1 cellular context compared by ENCODE assay signal in the genomic region with DNA sequence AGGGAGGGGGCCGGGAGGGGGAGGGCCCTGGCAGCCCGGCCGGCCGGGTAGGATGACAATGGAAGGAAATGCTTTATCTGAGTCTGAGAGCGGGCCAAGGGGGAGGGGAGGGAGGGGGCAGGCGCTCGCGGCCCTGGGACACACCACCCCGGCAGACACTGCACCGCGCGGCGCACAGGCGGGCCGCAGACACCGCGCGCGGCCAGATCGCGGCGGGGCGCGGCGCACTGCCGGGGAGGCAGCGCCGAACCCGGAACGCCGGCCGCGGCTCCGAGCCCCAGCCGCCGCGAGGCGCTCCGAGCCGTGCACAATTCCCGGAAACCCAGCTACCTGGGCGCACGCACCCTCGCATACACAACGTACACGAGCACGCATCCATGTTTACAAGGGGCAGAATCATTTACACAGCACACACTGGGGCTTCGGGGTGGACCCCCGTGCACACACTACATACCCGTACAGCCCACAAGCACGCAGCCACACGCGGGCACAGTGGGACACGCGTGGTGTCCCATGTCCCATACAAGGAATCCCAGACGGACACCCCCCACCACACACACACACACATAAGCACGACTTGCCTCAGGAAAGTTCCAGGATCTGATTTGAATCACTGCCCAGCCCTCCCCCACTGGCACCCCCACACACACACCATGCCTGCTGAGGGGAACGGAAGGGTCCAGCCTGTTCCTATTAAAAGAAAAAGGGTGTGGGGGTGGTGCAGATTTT.
TF ChIP-seq lines count a peak whose summit lies in the region.

Gene HDAC7 (minus strand): TSS at position 2 of the 729 bp plus-strand sequence. CDS start 118 bp downstream, outside the sequence.

TF ChIP-seq in K562, 482 proteins besides CTCF, POLR2A, EP300 and RAD21 (continued from another document and continues in another):
- no peak for TF ChIP-seq POU5F1 (IDR thresholded peaks at IDR 0.05; ENCODE audit: borderline replicate concordance, low read depth, low read length, partially characterized antibody)
- no peak for TF ChIP-seq THRAP3 (IDR thresholded peaks at IDR 0.05; ENCODE audit: borderline replicate concordance)
- no peak for TF ChIP-seq TSC22D4 (tag; IDR thresholded peaks at IDR 0.05)
- TF ChIP-seq MCM5 (IDR thresholded peaks at IDR 0.05; ENCODE audit: low read depth) = no peak
- TF ChIP-seq TARDBP (IDR thresholded peaks at IDR 0.05) = peak; percentile 43; the same call in 1 of the 2 replicates
- no peak for TF ChIP-seq ZBTB8A (IDR thresholded peaks at IDR 0.05; ENCODE audit: partially characterized antibody)
- no peak for TF ChIP-seq ZNF354B (CRISPR knock-in tag; IDR thresholded peaks at IDR 0.05)
- TF ChIP-seq ETS2 (tag; IDR thresholded peaks at IDR 0.05; ENCODE audit: borderline replicate concordance, poor library complexity, severe bottlenecking) = no peak
- peak in 1 of 2 experiments; percentile 20; a peak in 1 of 4 replicates for TF ChIP-seq TBL1XR1 (IDR thresholded peaks at IDR 0.05; ENCODE audit: low read length in 2 of 2)
- TF ChIP-seq, protein P1, sequence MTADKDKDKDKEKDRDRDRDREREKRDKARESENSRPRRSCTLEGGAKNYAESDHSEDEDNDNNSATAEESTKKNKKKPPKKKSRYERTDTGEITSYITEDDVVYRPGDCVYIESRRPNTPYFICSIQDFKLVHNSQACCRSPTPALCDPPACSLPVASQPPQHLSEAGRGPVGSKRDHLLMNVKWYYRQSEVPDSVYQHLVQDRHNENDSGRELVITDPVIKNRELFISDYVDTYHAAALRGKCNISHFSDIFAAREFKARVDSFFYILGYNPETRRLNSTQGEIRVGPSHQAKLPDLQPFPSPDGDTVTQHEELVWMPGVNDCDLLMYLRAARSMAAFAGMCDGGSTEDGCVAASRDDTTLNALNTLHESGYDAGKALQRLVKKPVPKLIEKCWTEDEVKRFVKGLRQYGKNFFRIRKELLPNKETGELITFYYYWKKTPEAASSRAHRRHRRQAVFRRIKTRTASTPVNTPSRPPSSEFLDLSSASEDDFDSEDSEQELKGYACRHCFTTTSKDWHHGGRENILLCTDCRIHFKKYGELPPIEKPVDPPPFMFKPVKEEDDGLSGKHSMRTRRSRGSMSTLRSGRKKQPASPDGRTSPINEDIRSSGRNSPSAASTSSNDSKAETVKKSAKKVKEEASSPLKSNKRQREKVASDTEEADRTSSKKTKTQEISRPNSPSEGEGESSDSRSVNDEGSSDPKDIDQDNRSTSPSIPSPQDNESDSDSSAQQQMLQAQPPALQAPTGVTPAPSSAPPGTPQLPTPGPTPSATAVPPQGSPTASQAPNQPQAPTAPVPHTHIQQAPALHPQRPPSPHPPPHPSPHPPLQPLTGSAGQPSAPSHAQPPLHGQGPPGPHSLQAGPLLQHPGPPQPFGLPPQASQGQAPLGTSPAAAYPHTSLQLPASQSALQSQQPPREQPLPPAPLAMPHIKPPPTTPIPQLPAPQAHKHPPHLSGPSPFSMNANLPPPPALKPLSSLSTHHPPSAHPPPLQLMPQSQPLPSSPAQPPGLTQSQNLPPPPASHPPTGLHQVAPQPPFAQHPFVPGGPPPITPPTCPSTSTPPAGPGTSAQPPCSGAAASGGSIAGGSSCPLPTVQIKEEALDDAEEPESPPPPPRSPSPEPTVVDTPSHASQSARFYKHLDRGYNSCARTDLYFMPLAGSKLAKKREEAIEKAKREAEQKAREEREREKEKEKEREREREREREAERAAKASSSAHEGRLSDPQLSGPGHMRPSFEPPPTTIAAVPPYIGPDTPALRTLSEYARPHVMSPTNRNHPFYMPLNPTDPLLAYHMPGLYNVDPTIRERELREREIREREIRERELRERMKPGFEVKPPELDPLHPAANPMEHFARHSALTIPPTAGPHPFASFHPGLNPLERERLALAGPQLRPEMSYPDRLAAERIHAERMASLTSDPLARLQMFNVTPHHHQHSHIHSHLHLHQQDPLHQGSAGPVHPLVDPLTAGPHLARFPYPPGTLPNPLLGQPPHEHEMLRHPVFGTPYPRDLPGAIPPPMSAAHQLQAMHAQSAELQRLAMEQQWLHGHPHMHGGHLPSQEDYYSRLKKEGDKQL (CRISPR knock-in tag; IDR thresholded peaks at IDR 0.05; ENCODE audit: borderline replicate concordance) = no peak; the same call in 1 of the 2 replicates
- TF ChIP-seq UBTF (IDR thresholded peaks at IDR 0.05; ENCODE audit: borderline replicate concordance in 1 of 2, low read depth in 2 of 2, low read length in 2 of 2) = peak; percentile 46 to 83; a peak in 1 of 4 replicates
- TF ChIP-seq MCM7 (IDR thresholded peaks at IDR 0.05) = no peak
- no peak for TF ChIP-seq NCOA4 (IDR thresholded peaks at IDR 0.05; ENCODE audit: partially characterized antibody)
- TF ChIP-seq NR1H2 (CRISPR knock-in tag; IDR thresholded peaks at IDR 0.05) = no peak
- TF ChIP-seq GABPA (tag; conservative IDR thresholded peaks at IDR 0.05; ENCODE audit: low read depth) = no peak
- no peak for TF ChIP-seq IRF2 (CRISPR knock-in tag; IDR thresholded peaks at IDR 0.05)
- no peak for TF ChIP-seq ESRRA (IDR thresholded peaks at IDR 0.05; ENCODE audit: borderline replicate concordance, low read depth)
- TF ChIP-seq NUFIP1 (IDR thresholded peaks at IDR 0.05; ENCODE audit: partially characterized antibody) = no peak
- TF ChIP-seq, protein P2, sequence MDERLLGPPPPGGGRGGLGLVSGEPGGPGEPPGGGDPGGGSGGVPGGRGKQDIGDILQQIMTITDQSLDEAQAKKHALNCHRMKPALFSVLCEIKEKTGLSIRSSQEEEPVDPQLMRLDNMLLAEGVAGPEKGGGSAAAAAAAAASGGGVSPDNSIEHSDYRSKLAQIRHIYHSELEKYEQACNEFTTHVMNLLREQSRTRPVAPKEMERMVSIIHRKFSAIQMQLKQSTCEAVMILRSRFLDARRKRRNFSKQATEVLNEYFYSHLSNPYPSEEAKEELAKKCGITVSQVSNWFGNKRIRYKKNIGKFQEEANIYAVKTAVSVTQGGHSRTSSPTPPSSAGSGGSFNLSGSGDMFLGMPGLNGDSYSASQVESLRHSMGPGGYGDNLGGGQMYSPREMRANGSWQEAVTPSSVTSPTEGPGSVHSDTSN (CRISPR knock-in tag; IDR thresholded peaks at IDR 0.05; ENCODE audit: low read depth) = no peak
- TF ChIP-seq, protein P2 (tag; conservative IDR thresholded peaks at IDR 0.05; ENCODE audit: low read depth) = no peak
- TF ChIP-seq MAFG (tag; conservative IDR thresholded peaks at IDR 0.05) = no peak
- TF ChIP-seq FUS (optimal IDR thresholded peaks at IDR 0.05; ENCODE audit: low read depth, low read length) = no peak
- TF ChIP-seq BACH1 (tag; IDR thresholded peaks at IDR 0.05) = no peak
- TF ChIP-seq ZNF41 (CRISPR knock-in tag; conservative IDR thresholded peaks at IDR 0.05) = no peak
- no peak for TF ChIP-seq NELFE (IDR thresholded peaks at IDR 0.05; ENCODE audit: insufficient read depth, insufficient read length)
- TF ChIP-seq NR4A1 (CRISPR knock-in tag; IDR thresholded peaks at IDR 0.05) = no peak
- TF ChIP-seq NR4A1 (tag; IDR thresholded peaks at IDR 0.05) = peak; percentile 57; the same call in 1 of the 2 replicates
- TF ChIP-seq HDAC8 (tag; IDR thresholded peaks at IDR 0.05) = no peak
- TF ChIP-seq RBFOX2 (IDR thresholded peaks at IDR 0.05; ENCODE audit: low read depth, low read length) = peak; percentile 68
- TF ChIP-seq DACH1 (IDR thresholded peaks at IDR 0.05; ENCODE audit: partially characterized antibody) = no peak
- peak; percentile 52 for TF ChIP-seq ELF1 (tag; IDR thresholded peaks at IDR 0.05)
- no peak for TF ChIP-seq XRCC3 (IDR thresholded peaks at IDR 0.05)
- TF ChIP-seq SMC3 (conservative IDR thresholded peaks at IDR 0.05; ENCODE audit: insufficient read depth, low read depth, low read length) = no peak
- no peak for TF ChIP-seq SETDB1 (IDR thresholded peaks at IDR 0.05; ENCODE audit: low read length)
- no peak for TF ChIP-seq DPF2 (IDR thresholded peaks at IDR 0.05)
- TF ChIP-seq MBD2 (IDR thresholded peaks at IDR 0.05; ENCODE audit: borderline replicate concordance, low read depth) = no peak
- no peak for TF ChIP-seq NKRF (IDR thresholded peaks at IDR 0.05; ENCODE audit: borderline replicate concordance)
- TF ChIP-seq ZNF324 (CRISPR knock-in tag; IDR thresholded peaks at IDR 0.05) = no peak
- no peak for TF ChIP-seq ADNP (tag; IDR thresholded peaks at IDR 0.05)
- TF ChIP-seq PRPF4 (IDR thresholded peaks at IDR 0.05; ENCODE audit: insufficient read depth, low read depth, low read length, poor library complexity, severe bottlenecking) = no peak
- TF ChIP-seq KLF6 (CRISPR knock-in tag; IDR thresholded peaks at IDR 0.05; ENCODE audit: borderline replicate concordance) = no peak
- no peak for TF ChIP-seq KDM2B (CRISPR knock-in tag; IDR thresholded peaks at IDR 0.05)
- peak; percentile 81 for TF ChIP-seq SOX6 (IDR thresholded peaks at IDR 0.05)
- TF ChIP-seq FOSL1 (tag; conservative IDR thresholded peaks at IDR 0.05) = no peak
- peak; percentile 88 for TF ChIP-seq RB1 (IDR thresholded peaks at IDR 0.05; ENCODE audit: low read depth)
- TF ChIP-seq ZNF444 (CRISPR knock-in tag; IDR thresholded peaks at IDR 0.05) = peak; percentile 94
- no peak; the same call in 1 of the 2 replicates for TF ChIP-seq FOXP1 (CRISPR knock-in tag; IDR thresholded peaks at IDR 0.05)
- no peak for TF ChIP-seq CCAR2 (IDR thresholded peaks at IDR 0.05; ENCODE audit: low read depth, low read length)
- TF ChIP-seq USF2 (CRISPR knock-in tag; IDR thresholded peaks at IDR 0.05) = no peak
- no peak for TF ChIP-seq ZFP36 (IDR thresholded peaks at IDR 0.05; ENCODE audit: low read depth, low read length, partially characterized antibody)
- no peak; the same call in 1 of the 2 replicates for TF ChIP-seq ETS1 (conservative IDR thresholded peaks at IDR 0.05; ENCODE audit: control insufficient read depth, low read depth, low read length)
- no peak for TF ChIP-seq RNF219 (CRISPR knock-in tag; IDR thresholded peaks at IDR 0.05)
